In the genomic region with DNA sequence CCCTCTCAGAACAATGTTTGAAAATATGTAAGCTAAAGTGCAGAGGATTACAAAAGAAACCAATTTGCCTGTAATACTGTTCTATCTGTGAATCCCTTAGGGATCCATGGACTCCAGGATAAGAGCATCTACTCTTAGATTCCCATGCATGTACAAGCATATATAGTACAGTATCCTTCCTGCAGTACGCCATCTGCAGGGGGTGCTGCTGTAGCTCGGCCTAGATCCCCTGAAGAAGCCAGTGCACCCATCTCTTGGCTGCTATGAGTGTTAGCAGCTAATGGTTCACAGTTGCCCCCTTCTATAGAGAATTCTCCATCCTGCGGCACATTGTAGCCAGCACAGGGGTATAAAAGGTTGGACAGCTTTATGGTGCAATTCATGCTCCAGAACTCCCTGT, we compare ENCODE assay signal across 21 cellular contexts.
DNase-seq lines count a peak whose midpoint lies in the region; ATAC-seq and TF ChIP-seq lines count a peak whose summit lies in the region.
"Had no signal": no experiment of that assay in that cellular context is flagged by ENCODE, and none has a peak within 500 bp of the region (broad histone marks: within the 10 kb centered on the region; RNA-seq: fewer than 3 reads in every experiment).

No MANE protein-coding gene starts in this region.

- no peak overlapping the region for H2BK120ac ChIP-seq in H9 (ENCODE audit: low read depth, low read length, poor library complexity, severe bottlenecking)

- no peak overlapping the region for H3K56ac ChIP-seq in H9 (ENCODE audit: insufficient read length, low read depth, low read length)

- H4K91ac ChIP-seq in H9 (ENCODE audit: insufficient read length, low read depth, low read length) = no peak overlapping the region

- DNase-seq in DMS 273 (lab: John Stamatoyannopoulos, UW; ENCODE audit: unreplicated experiment) = peak; percentile 11
- DNase-seq in DMS 273 treated with DMSO at 0.1 percent for 48 hours (lab: John Stamatoyannopoulos, UW) = no peak
- no peak for DNase-seq in H9
- DNase-seq in SK-N-DZ (ENCODE audit: low spot score) = peak; percentile 22
- DNase-seq in fibroblast of mammary gland (ENCODE audit: low read depth) = no peak
- DNase-seq in activated T-cell treated with anti-CD3 and anti-CD28 coated beads, Interleukin-2, amount 50 U/mL, for 4 hours = no peak
- DNase-seq in tibial nerve (ENCODE audit: low spot score in 2 of 2) = no peak
- DNase-seq: NCI-H187 treated with DMSO at 0.1 percent for 48 hours, NCI-H774, RPMI8226, upper lobe of left lung had no signal

- H3K36me3 ChIP-seq in tibial nerve = no peaks in the 10 kb centered on the region
- H3K36me3 ChIP-seq: breast epithelium, upper lobe of left lung had no signal

- no peak overlapping the region for H2BK12ac ChIP-seq in H9 (ENCODE audit: insufficient read length, low read depth, low read length)

- H3K9me3 ChIP-seq in H9 (ENCODE audit: control insufficient read depth, low read depth, low read length) = no peaks in the 10 kb centered on the region
- no peaks in the 10 kb centered on the region for H3K9me3 ChIP-seq in tibial nerve
- H3K9me3 ChIP-seq: breast epithelium, upper lobe of left lung had no signal

- H3K4me2 ChIP-seq in H9 (ENCODE audit: insufficient read depth, insufficient read length, low read length) = no peak overlapping the region
- H3K4me2 ChIP-seq: KMS-11 had no signal

- no peak overlapping the region for H2AK5ac ChIP-seq in H9 (ENCODE audit: insufficient read length, low read length)

- no CpG with 5 or more reads among the region's 3 CpGs for WGBS in H9 (ENCODE audit: extremely low coverage, insufficient read length, low lambda C conversion rate)
- WGBS in tibial nerve, 2 donors = 71 to 88% methylated on average over 3 of the region's 3 CpGs

- no peak overlapping the region for H2BK15ac ChIP-seq in H9 (ENCODE audit: low read depth, low read length)

- no peak overlapping the region for H2BK20ac ChIP-seq in H9 (ENCODE audit: low read depth, low read length, poor library complexity, severe bottlenecking)

- H3K23me2 ChIP-seq in H9 (ENCODE audit: insufficient read length, low read depth, low read length, poor library complexity, severe bottlenecking) = no peaks in the 10 kb centered on the region

- no peak overlapping the region for H2AFZ ChIP-seq in H9 (ENCODE audit: low read length)
- H2AFZ ChIP-seq: parathyroid adenoma had no signal

- H2BK5ac ChIP-seq in H9 (ENCODE audit: insufficient read length, low read length) = no peak overlapping the region

- H3T11ph ChIP-seq in H9 (ENCODE audit: low read length) = no peak overlapping the region

- H3K4me1 ChIP-seq in H9 (ENCODE audit: insufficient read depth, low read length) (no peaks in the 10 kb centered on the region), tibial nerve (no peaks in the 10 kb centered on the region)
- H3K4me1 ChIP-seq: breast epithelium, upper lobe of left lung had no signal

- H3K27ac ChIP-seq in H9 (ENCODE audit: insufficient read length, low read depth, low read length) (no peak overlapping the region), tibial nerve (no peak overlapping the region)
- H3K27ac ChIP-seq: 22Rv1, breast epithelium, HL-60, KMS-11, parathyroid adenoma, upper lobe of left lung had no signal

- H4K5ac ChIP-seq in H9 (ENCODE audit: insufficient read length, low read depth, low read length) = no peak overlapping the region

- H3K9me3 Mint-ChIP-seq in H9 = no peaks in the 10 kb centered on the region
- no peaks in the 10 kb centered on the region for H3K9me3 Mint-ChIP-seq in activated T-cell treated with anti-CD3 and anti-CD28 coated beads, Interleukin-2, amount 50 U/mL, for 4 hours
- H3K9me3 Mint-ChIP-seq: activated naive CD4-positive, alpha-beta T cell treated with anti-CD3 and anti-CD28 coated beads, Interleukin-2, amount 50 U/mL, for 72 hours; CD14-positive monocyte; stimulated activated effector memory CD8-positive, alpha-beta T cell treated with anti-CD3 and anti-CD28 coated beads, Interleukin-12 subunit alpha, Interleukin-12 subunit beta, amount 100 ng/mL, for 72 hours; T-helper 1 cell treated with Interleukin-12 subunit alpha and Interleukin-12 subunit beta and Interleukin-4 antibody, amounts not matched to agents 30 μg/mL and 1 μg/mL, for 36 hours had no signal

- TF ChIP-seq EP300 in tibial nerve (IDR thresholded peaks at IDR 0.05) = no peak

- H3K9ac ChIP-seq in H9 (ENCODE audit: extremely low read depth, insufficient read length, low read length) = no peak overlapping the region
- H3K9ac ChIP-seq: KMS-11, parathyroid adenoma had no signal

- no peak for ATAC-seq in activated T-cell treated with anti-CD3 and anti-CD28 coated beads, Interleukin-2, amount 50 U/mL, for 4 hours
- ATAC-seq in esophagus mucosa = no peak
- ATAC-seq: stimulated activated effector memory CD8-positive, alpha-beta T cell treated with anti-CD3 and anti-CD28 coated beads, Interleukin-12 subunit alpha, Interleukin-12 subunit beta, amount 100 ng/mL, for 72 hours had no signal

- H3K4me3 Mint-ChIP-seq in H9 = no peak overlapping the region; a peak in 1 of 5 replicates
- no peak overlapping the region for H3K4me3 Mint-ChIP-seq in activated T-cell treated with anti-CD3 and anti-CD28 coated beads, Interleukin-2, amount 50 U/mL, for 4 hours
- H3K4me3 Mint-ChIP-seq: CD14-positive monocyte; stimulated activated effector memory CD8-positive, alpha-beta T cell treated with anti-CD3 and anti-CD28 coated beads, Interleukin-12 subunit alpha, Interleukin-12 subunit beta, amount 100 ng/mL, for 72 hours; T-helper 1 cell treated with Interleukin-12 subunit alpha and Interleukin-12 subunit beta and Interleukin-4 antibody, amounts not matched to agents 30 μg/mL and 1 μg/mL, for 36 hours had no signal

- no peak overlapping the region for H3K18ac ChIP-seq in H9 (ENCODE audit: insufficient read length, low read depth, low read length)

- TF ChIP-seq CTCF in H9 (conservative IDR thresholded peaks at IDR 0.05) (peak; percentile 41), fibroblast of mammary gland (conservative IDR thresholded peaks at IDR 0.05; ENCODE audit: control insufficient read depth, insufficient read depth, low read depth, low read length) (peak; percentile 13), tibial nerve (IDR thresholded peaks at IDR 0.05) (no peak)

- H3K4me1 Mint-ChIP-seq in H9 = no peaks in the 10 kb centered on the region
- H3K4me1 Mint-ChIP-seq in activated T-cell treated with anti-CD3 and anti-CD28 coated beads, Interleukin-2, amount 50 U/mL, for 4 hours (ENCODE audit: low read depth) = no peaks in the 10 kb centered on the region
- H3K4me1 Mint-ChIP-seq: CD14-positive monocyte; stimulated activated effector memory CD8-positive, alpha-beta T cell treated with anti-CD3 and anti-CD28 coated beads, Interleukin-12 subunit alpha, Interleukin-12 subunit beta, amount 100 ng/mL, for 72 hours had no signal

- no peak overlapping the region for H4K8ac ChIP-seq in H9 (replicated peaks; ENCODE audit: insufficient read length, low read depth, low read length)

- H3K4me3 ChIP-seq in fibroblast of mammary gland (ENCODE audit: control insufficient read depth, low read depth, low read length) (no peak overlapping the region), tibial nerve (no peak overlapping the region)
- H3K4me3 ChIP-seq: breast epithelium, upper lobe of left lung had no signal

- no peak overlapping the region for H3K23ac ChIP-seq in H9 (ENCODE audit: insufficient read length, low read depth, low read length)

- no peak overlapping the region; a peak in 1 of 7 replicates for H3K27ac Mint-ChIP-seq in H9
- H3K27ac Mint-ChIP-seq: activated naive CD4-positive, alpha-beta T cell treated with anti-CD3 and anti-CD28 coated beads, Interleukin-2, amount 50 U/mL, for 72 hours; CD14-positive monocyte; stimulated activated effector memory CD8-positive, alpha-beta T cell treated with anti-CD3 and anti-CD28 coated beads, Interleukin-12 subunit alpha, Interleukin-12 subunit beta, amount 100 ng/mL, for 72 hours; T-helper 1 cell treated with Interleukin-12 subunit alpha and Interleukin-12 subunit beta and Interleukin-4 antibody, amounts not matched to agents 30 μg/mL and 1 μg/mL, for 36 hours had no signal

- H3K14ac ChIP-seq in H9 (ENCODE audit: insufficient read depth, low read length) = no peak overlapping the region

- no peak overlapping the region for H3K4ac ChIP-seq in H9 (ENCODE audit: low read depth, low read length)

- H3K36me3 Mint-ChIP-seq in H9 (ENCODE audit: insufficient read depth in 1 of 3, low read depth in 3 of 3) = no peaks in the 10 kb centered on the region
- H3K36me3 Mint-ChIP-seq in activated T-cell treated with anti-CD3 and anti-CD28 coated beads, Interleukin-2, amount 50 U/mL, for 4 hours (ENCODE audit: insufficient read depth) = no peaks in the 10 kb centered on the region
- H3K36me3 Mint-ChIP-seq: activated naive CD4-positive, alpha-beta T cell treated with anti-CD3 and anti-CD28 coated beads, Interleukin-2, amount 50 U/mL, for 72 hours; CD14-positive monocyte; stimulated activated effector memory CD8-positive, alpha-beta T cell treated with anti-CD3 and anti-CD28 coated beads, Interleukin-12 subunit alpha, Interleukin-12 subunit beta, amount 100 ng/mL, for 72 hours had no signal

- TF ChIP-seq POLR2A in tibial nerve (IDR thresholded peaks at IDR 0.05) = no peak

- no peaks in the 10 kb centered on the region for H3K27me3 Mint-ChIP-seq in H9 (ENCODE audit: low read depth)
- peaks cover 2% of the 10 kb centered on the region for H3K27me3 Mint-ChIP-seq in activated T-cell treated with anti-CD3 and anti-CD28 coated beads, Interleukin-2, amount 50 U/mL, for 4 hours (ENCODE audit: low read depth)

- no peaks in the 10 kb centered on the region for H3K27me3 ChIP-seq in H9 (ENCODE audit: insufficient read depth, low read length)
- no peaks in the 10 kb centered on the region for H3K27me3 ChIP-seq in tibial nerve
- H3K27me3 ChIP-seq: breast epithelium, upper lobe of left lung had no signal

- no peaks in the 10 kb centered on the region for H3K79me2 ChIP-seq in H9 (ENCODE audit: insufficient read depth, low read length)
- H3K79me2 ChIP-seq: parathyroid adenoma had no signal

- no peaks in the 10 kb centered on the region for H4K20me1 ChIP-seq in H9 (ENCODE audit: control insufficient read depth, insufficient read depth, insufficient read length)

- H3K79me1 ChIP-seq in H9 (ENCODE audit: insufficient read depth, low read depth, low read length, poor library complexity, severe bottlenecking) = no peaks in the 10 kb centered on the region

Comparison
In these comparisons a context has a peak if more than half of its experiments do, and no peak if none do; other contexts are left out.
1. DNase-seq: peak in DMS 273 (single experiment) and SK-N-DZ (single experiment); none in DMS 273 treated with DMSO at 0.1 percent for 48 hours (single experiment), H9 (single experiment), fibroblast of mammary gland (single experiment), activated T-cell treated with anti-CD3 and anti-CD28 coated beads, Interleukin-2, amount 50 U/mL, for 4 hours (single experiment) and tibial nerve (0 of 2).
2. CTCF ChIP-seq: peak in H9 (single experiment) and fibroblast of mammary gland (single experiment); none in tibial nerve (0 of 5).